In genomic region chr7:98870071-98870651, GRCh38 we compare ENCODE assay signal across 8 cellular contexts.
DNase-seq lines count a peak whose midpoint lies in the region; ATAC-seq lines count a peak whose summit lies in the region.

No MANE protein-coding gene starts in this region.

- DNase-seq in Ammon's horn (ENCODE audit: low spot score): peak; percentile 71
- peak; percentile 63 for DNase-seq in GM19238 (ENCODE audit: insufficient read length, low spot score)
- peak; percentile 21 to 45 (median 38) for DNase-seq in T-helper 1 cell
- DNase-seq in amniotic stem cell (lab: John Stamatoyannopoulos, UW): peak; percentile 49
- DNase-seq in hippocampal formation (lab: John Stamatoyannopoulos, UW): peak; percentile 22 to 24
- peak; percentile 46 to 74 for DNase-seq in stimulated activated CD4-positive, alpha-beta T cell treated with anti-CD3 and anti-CD28 coated beads, Interleukin-12 subunit alpha, Interleukin-12 subunit beta, amount 100 ng/mL, for 24 hours (ENCODE audit: low read depth in 2 of 2)
- no peak for DNase-seq in NCI-H1048 (lab: John Stamatoyannopoulos, UW)

- peak; percentile 80 for ATAC-seq in HG03571 (IDR thresholded peaks at IDR 0.05; ENCODE audit: unreplicated experiment)
